In the genomic region with DNA sequence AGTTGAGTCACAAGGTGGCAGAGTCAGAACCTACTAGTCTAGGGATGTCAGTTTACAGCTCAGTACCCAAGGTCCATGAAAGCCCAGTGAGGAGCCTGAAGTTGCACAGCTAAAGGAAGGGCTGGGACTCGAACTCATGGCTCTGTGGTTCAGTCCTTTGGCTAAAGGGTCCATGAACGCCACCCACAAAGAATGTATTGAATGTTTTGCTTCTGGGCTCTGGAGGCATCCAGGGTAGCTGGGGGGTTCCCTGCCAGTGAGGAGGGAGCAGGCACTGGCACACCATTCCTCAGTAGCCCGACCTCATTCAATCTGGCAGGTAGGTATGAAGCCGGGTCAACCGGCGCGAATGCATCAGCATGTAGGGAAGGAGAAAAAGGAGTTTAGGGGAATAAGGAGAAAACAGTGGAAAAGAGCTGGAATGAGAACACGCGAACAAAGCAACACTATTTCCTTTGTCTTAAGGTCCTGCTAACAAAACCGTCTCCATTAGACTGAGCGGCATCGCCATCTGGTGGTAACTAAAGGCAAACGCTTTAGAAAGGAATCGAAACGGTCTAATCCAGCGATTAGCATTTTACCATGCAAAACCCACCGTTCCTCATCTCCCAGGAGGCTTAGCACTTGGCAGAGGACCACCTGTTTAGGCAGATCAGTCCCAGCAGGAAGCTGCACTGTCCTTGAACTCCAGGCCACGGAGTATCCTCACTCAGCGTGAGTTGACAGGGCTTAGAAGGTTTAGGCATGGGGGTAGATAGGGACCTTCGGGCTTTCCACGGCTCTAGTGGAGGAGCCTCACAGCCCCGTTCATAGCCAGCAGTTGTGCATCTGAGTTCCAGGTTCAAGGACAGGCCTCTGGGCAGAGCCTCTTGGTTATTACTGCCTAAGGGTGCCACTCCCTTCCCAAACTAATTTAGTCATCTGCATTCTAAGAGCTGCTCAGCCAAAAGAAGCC, we compare ENCODE assay signal across 8 cellular contexts.
A peak's percentile ranks its signal among the peaks of the same experiment; 100 is the strongest.
DNase-seq lines count a peak whose midpoint lies in the region; ATAC-seq and TF ChIP-seq lines count a peak whose summit lies in the region.

No MANE protein-coding gene starts in this region.

- no peaks in the 10 kb centered on the region for H3K27me3 ChIP-seq in adipocyte (replicated peaks; ENCODE audit: control insufficient read depth, insufficient read depth, low read length)
- no peaks in the 10 kb centered on the region for H3K27me3 ChIP-seq in heart right ventricle
- no peaks in the 10 kb centered on the region for H3K27me3 ChIP-seq in uterus

- peak; percentile 61 to 92 (median 82) for TF ChIP-seq CTCF in heart right ventricle (IDR thresholded peaks at IDR 0.05)
- TF ChIP-seq CTCF in uterus (IDR thresholded peaks at IDR 0.05), result peak; percentile 75 to 85 (median 83)

- peaks cover 21% of the 10 kb centered on the region for H3K36me3 ChIP-seq in adipocyte (ENCODE audit: control insufficient read depth, insufficient read depth, low read length, severe bottlenecking)
- H3K36me3 ChIP-seq in heart right ventricle, result peaks cover 0 to 29% (median 7%) of the 10 kb centered on the region in 9 donors
- H3K36me3 ChIP-seq in uterus, result no peaks in the 10 kb centered on the region

- H3K4me1 ChIP-seq in adipocyte (ENCODE audit: control insufficient read depth, insufficient read depth, low read length) (peaks cover 25% of the 10 kb centered on the region), heart right ventricle (peaks cover 6 to 64% (median 44%) of the 10 kb centered on the region in 9 donors), uterus (peaks cover 0 to 6% of the 10 kb centered on the region in 2 donors)

- intact Hi-C loops in heart right ventricle (cut with DNase I) (loop anchor here (2.0 to 10.0 kb wide), 13 partner anchors 119 to 465 kb away; a partner anchor contains a TSS), posterior cingulate gyrus (cut with DNase I) (loop anchor here (2.0 to 5.0 kb wide), 2 partner anchors 123 to 182 kb away; a partner anchor contains a TSS), uterus (cut with DNase I; ENCODE audit: low total_unique reads) (loop anchor here (5.0 kb wide), 1 partner anchor 122 kb away; a partner anchor contains a TSS)

- H3K4me3 ChIP-seq in adipocyte (ENCODE audit: low read length) (peak overlapping the region; percentile 62), heart right ventricle (peak overlapping the region in 6 of 10 donors; percentile 14 to 41 (median 30)), uterus (peak overlapping the region; percentile 9 to 15)

- no peak for TF ChIP-seq POLR2A in uterus (IDR thresholded peaks at IDR 0.05)

- peak overlapping the region; percentile 55 for H3K9ac ChIP-seq in adipocyte (ENCODE audit: low read length)

- H3K9me3 ChIP-seq in adipocyte (ENCODE audit: control insufficient read depth, low read length) (no peaks in the 10 kb centered on the region), heart right ventricle (no peaks in the 10 kb centered on the region), uterus (no peaks in the 10 kb centered on the region)

- WGBS in heart right ventricle, 2 donors, result 13 to 14% methylated on average over 22 of the region's 22 CpGs

- peak; percentile 10 to 53 (median 30) for ATAC-seq in heart right ventricle

- DNase-seq in ELF-1 (ENCODE audit: low read depth, low spot score) (peak; percentile 83), NAMALWA (ENCODE audit: low spot score) (peak; percentile 91), SKM-1 (lab: John Stamatoyannopoulos, UW; ENCODE audit: unreplicated experiment) (peak; percentile 72), adipocyte (ENCODE audit: low read depth) (peak; percentile 90), heart right ventricle (peak in 1 of 2 donors; percentile 62), posterior cingulate gyrus (peak in 9 of 10 donors; percentile 28 to 93 (median 70)), uterus (peak; percentile 67 to 73)
- DNase-seq in NK-92 treated with Interleukin-12 subunit alpha and Interleukin-12 subunit beta, amount 100 ng/mL, for 24 hours (lab: John Stamatoyannopoulos, UW), result no peak

- H3K27ac ChIP-seq in heart right ventricle, result peak overlapping the region; percentile 1 to 91 (median 70)
- H3K27ac ChIP-seq in uterus, result peak overlapping the region; percentile 80 to 89

Comparison
In these comparisons a context has a peak if more than half of its experiments do, and no peak if none do; other contexts are left out.
1. H3K4me3 ChIP-seq: peak in every context shown above with its lines; median percentile 62 in adipocyte; 30 in heart right ventricle; 12 in uterus.